ENCODE assay signal across 8 cellular contexts in the genomic region with DNA sequence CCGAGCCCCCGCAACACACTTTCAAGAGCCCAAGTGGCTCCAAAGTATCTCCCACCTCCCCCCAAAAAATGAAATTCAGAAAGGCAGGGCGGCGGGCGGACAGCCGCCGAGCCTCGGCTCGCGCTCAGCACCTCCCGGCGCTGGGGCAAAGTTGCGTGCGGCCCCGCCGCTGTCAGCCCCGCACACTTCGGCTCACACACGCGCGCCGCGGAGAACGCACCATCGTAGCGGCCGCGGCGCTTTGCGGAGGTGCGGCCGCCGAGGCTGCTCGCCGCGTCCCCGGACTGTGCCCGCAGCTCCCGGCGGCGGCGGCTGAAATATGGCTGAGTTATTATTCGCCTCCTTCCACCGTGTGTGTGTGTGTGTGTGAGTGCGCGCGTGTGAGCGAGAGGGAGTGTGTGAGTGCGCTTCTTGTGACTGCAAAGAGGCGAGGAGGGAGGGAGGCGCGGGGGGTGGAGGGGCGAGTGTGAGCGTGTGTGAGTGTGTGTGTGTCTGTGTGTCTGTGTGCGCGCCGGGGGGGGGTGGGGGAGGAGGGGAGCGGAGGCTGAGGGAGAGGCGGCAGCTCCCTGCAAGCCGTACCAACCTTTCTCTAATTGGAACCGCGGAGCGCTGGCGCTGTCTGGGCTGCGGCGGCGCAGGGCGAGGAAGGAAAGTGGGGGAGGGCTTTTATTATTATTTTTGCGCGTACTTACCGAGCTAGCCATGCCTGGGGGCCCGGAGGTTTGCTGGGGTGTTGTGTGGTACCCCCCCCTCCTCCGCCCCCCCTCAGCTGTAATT. TPM values are rescaled to one million over a fixed set of nuclear protein-coding genes. Genes with fewer than 3 reads are reported as not detected.
A peak's percentile ranks its signal among the peaks of the same experiment; 100 is the strongest.
DNase-seq lines count a peak whose midpoint lies in the region; ATAC-seq and TF ChIP-seq lines count a peak whose summit lies in the region.

No MANE protein-coding gene starts in this region.

- no peaks in the 10 kb centered on the region for H3K36me3 ChIP-seq in Peyer's patch
- no peaks in the 10 kb centered on the region for H3K36me3 ChIP-seq in neuron (ENCODE audit: insufficient read depth, low read length)
- no peaks in the 10 kb centered on the region for H3K36me3 ChIP-seq in subcutaneous abdominal adipose tissue (ENCODE audit: control insufficient read depth in 5 of 5, insufficient read depth in 5 of 5, low read length in 5 of 5)

- H3K9me3 ChIP-seq in Peyer's patch, result no peaks in the 10 kb centered on the region
- no peaks in the 10 kb centered on the region for H3K9me3 ChIP-seq in neuron (ENCODE audit: low read length)
- no peaks in the 10 kb centered on the region for H3K9me3 ChIP-seq in subcutaneous abdominal adipose tissue (ENCODE audit: control insufficient read depth in 5 of 5, low read length in 5 of 5)

- ATAC-seq in HG03175 (IDR thresholded peaks at IDR 0.05; ENCODE audit: unreplicated experiment) (peak; percentile 22), foreskin keratinocyte (peak; percentile 52)

- H3K27me3 ChIP-seq in Peyer's patch, result no peaks in the 10 kb centered on the region
- H3K27me3 ChIP-seq in foreskin keratinocyte, result no peaks in the 10 kb centered on the region
- no peaks in the 10 kb centered on the region for H3K27me3 ChIP-seq in neuron (ENCODE audit: insufficient read depth, low read length)
- H3K27me3 ChIP-seq in subcutaneous abdominal adipose tissue (ENCODE audit: control insufficient read depth in 5 of 5, insufficient read depth in 4 of 5, low read length in 5 of 5), result no peaks in the 10 kb centered on the region

- H3K27ac ChIP-seq in Peyer's patch, result peak overlapping the region; percentile 72 to 90 (median 87)
- H3K27ac ChIP-seq in foreskin keratinocyte, result peak overlapping the region; percentile 46
- H3K27ac ChIP-seq in subcutaneous abdominal adipose tissue (ENCODE audit: low read depth, low read length), result peak overlapping the region; percentile 82

- no peak for TF ChIP-seq POLR2A in Peyer's patch (IDR thresholded peaks at IDR 0.05)

- peak overlapping the region in 4 of 5 donors; percentile 63 to 79 (median 77) for H3K9ac ChIP-seq in subcutaneous abdominal adipose tissue (ENCODE audit: low read length in 5 of 5)

- H3K4me1 ChIP-seq in Peyer's patch, result peaks cover 0 to 27% (median 6%) of the 10 kb centered on the region in 4 donors
- peaks cover 9% of the 10 kb centered on the region for H3K4me1 ChIP-seq in foreskin keratinocyte
- peaks cover 35% of the 10 kb centered on the region for H3K4me1 ChIP-seq in neuron (ENCODE audit: insufficient read depth, low read length)
- H3K4me1 ChIP-seq in subcutaneous abdominal adipose tissue (ENCODE audit: control insufficient read depth in 5 of 5, insufficient read depth in 5 of 5, low read length in 5 of 5), result peaks cover 2 to 48% (median 35%) of the 10 kb centered on the region in 5 donors

- peak overlapping the region; percentile 60 for H2AFZ ChIP-seq in neuron (ENCODE audit: low read depth, low read length)

- TF ChIP-seq CTCF in Peyer's patch (IDR thresholded peaks at IDR 0.05), result no peak
- no peak for TF ChIP-seq CTCF in foreskin keratinocyte (conservative IDR thresholded peaks at IDR 0.05)

- H3K4me3 ChIP-seq in Peyer's patch (peak overlapping the region; percentile 69 to 98 (median 82)), neuron (ENCODE audit: low read length) (peak overlapping the region; percentile 66), subcutaneous abdominal adipose tissue (ENCODE audit: low read depth in 1 of 5, low read length in 5 of 5) (peak overlapping the region; percentile 94 to 99 (median 97))

- DNase-seq in SIG-M5 treated with dmso at 0.1 percent for 504 hours (lab: John Stamatoyannopoulos, UW; ENCODE audit: unreplicated experiment), result peak; percentile 54
- DNase-seq in SIG-M5 (lab: John Stamatoyannopoulos, UW), result no peak
- DNase-seq in Peyer's patch, result peak; percentile 61 to 85 (median 83)
- DNase-seq in activated effector memory CD4-positive, alpha-beta T cell treated with anti-CD3 and anti-CD28 coated beads, Interleukin-2, amount 50 U/mL, for 16 hours, result peak; percentile 89
- DNase-seq in foreskin keratinocyte, result peak; percentile 52 to 58

RNA-seq across cellular contexts. Expression of gene MLLT3, which starts 0.6 kb away (rescaled TPM):
- total RNA-seq in Peyer's patch (10 to 100 TPM; 15.1 to 30.5 (median 18.4) TPM), foreskin keratinocyte (11.9 and 16.9 TPM in 2 replicates)
- polyA plus RNA-seq in foreskin keratinocyte, result 8.0 and 8.1 TPM in 2 replicates
